In the genomic region with DNA sequence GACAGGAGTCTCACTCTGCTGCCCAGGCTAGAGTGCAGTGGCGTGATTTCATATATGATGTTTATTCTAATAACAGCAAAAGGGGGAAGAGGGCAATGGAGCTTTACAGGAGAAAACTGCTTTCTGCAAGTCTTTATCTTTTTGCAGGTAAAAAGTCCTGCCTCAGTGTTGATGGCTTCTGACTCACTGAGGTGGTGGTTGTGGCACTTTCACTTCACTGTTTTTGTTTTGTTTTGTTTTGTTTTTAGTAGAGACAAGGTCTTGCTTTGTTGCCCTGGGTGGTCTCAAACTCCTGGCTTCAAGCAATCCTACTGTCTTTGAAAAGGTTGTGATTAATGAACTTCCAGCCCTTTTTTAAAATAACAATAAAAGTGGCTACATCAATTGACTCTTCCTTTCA, we compare ENCODE assay signal across 27 cellular contexts.
"Had no signal": no experiment of that assay in that cellular context is flagged by ENCODE, and none has a peak within 500 bp of the region (broad histone marks: within the 10 kb centered on the region; RNA-seq: fewer than 3 reads in every experiment).

No MANE protein-coding gene starts in this region.

- H3K36me3 Mint-ChIP-seq: neural progenitor cell had no signal

- H3K4me3 ChIP-seq: esophagus muscularis mucosa, gastroesophageal sphincter, heart left ventricle, hepatocyte, left lung, neural progenitor cell, right lobe of liver, suprapubic skin, transverse colon, upper lobe of right lung, vagina had no signal

- H3K9me3 ChIP-seq: esophagus muscularis mucosa, gastroesophageal sphincter, right lobe of liver, transverse colon, upper lobe of right lung, vagina had no signal

- H3K4me1 Mint-ChIP-seq: nephron; stimulated activated naive CD8-positive, alpha-beta T cell treated with anti-CD3 and anti-CD28 coated beads, Interleukin-15, amount 100 ng/mL, for 72 hours had no signal

- H3K4me3 Mint-ChIP-seq: naive thymus-derived CD4-positive, alpha-beta T cell; nephron; neural progenitor cell; stimulated activated naive CD8-positive, alpha-beta T cell treated with anti-CD3 and anti-CD28 coated beads, Interleukin-15, amount 100 ng/mL, for 72 hours had no signal

- H3K27ac ChIP-seq: esophagus muscularis mucosa, foreskin keratinocyte, gastroesophageal sphincter, heart left ventricle, hepatocyte, left lung, neural progenitor cell, parathyroid adenoma, right lobe of liver, suprapubic skin, transverse colon, upper lobe of right lung, vagina had no signal

- H3K9ac ChIP-seq: neural progenitor cell, parathyroid adenoma had no signal

- H3K79me2 ChIP-seq: hepatocyte, parathyroid adenoma had no signal

- H3K4me1 ChIP-seq: esophagus muscularis mucosa, foreskin keratinocyte, gastroesophageal sphincter, heart left ventricle, left lung, neural progenitor cell, parathyroid adenoma, right lobe of liver, suprapubic skin, transverse colon, upper lobe of right lung, vagina had no signal

- H3K27me3 ChIP-seq: hepatocyte, left lung, neural progenitor cell, right lobe of liver, suprapubic skin, upper lobe of right lung, vagina had no signal

- DNase-seq: dermis blood vessel endothelial cell; effector memory CD4-positive, alpha-beta T cell; foreskin keratinocyte; heart left ventricle; left cardiac atrium; left lung; mesendoderm; midbrain; naive thymus-derived CD4-positive, alpha-beta T cell; right lobe of liver; small intestine; stimulated activated CD4-positive, alpha-beta T cell treated with anti-CD3 and anti-CD28 coated beads, Interleukin-15, amount 100 ng/mL, for 24 hours; stimulated activated CD4-positive, alpha-beta T cell treated with anti-CD3 and anti-CD28 coated beads, Interleukin-2, amount 100 ng/mL, for 48 hours; stimulated activated naive CD4-positive, alpha-beta T cell; stimulated activated naive CD8-positive, alpha-beta T cell treated with anti-CD3 and anti-CD28 coated beads, Interleukin-15, amount 100 ng/mL, for 72 hours; transverse colon; upper lobe of right lung had no signal

- H3K4me2 ChIP-seq: hepatocyte, neural progenitor cell had no signal

- FAIRE-seq: endothelial cell of umbilical vein, small intestine had no signal

- H3K36me3 ChIP-seq: esophagus muscularis mucosa, gastroesophageal sphincter, heart left ventricle, left lung, neural progenitor cell, right lobe of liver, suprapubic skin, transverse colon, upper lobe of right lung, vagina had no signal

- H2AFZ ChIP-seq: hepatocyte, neural progenitor cell, parathyroid adenoma had no signal

- H3K27me3 Mint-ChIP-seq: progenitor cell of endocrine pancreas; stimulated activated naive CD8-positive, alpha-beta T cell treated with anti-CD3 and anti-CD28 coated beads, Interleukin-15, amount 100 ng/mL, for 72 hours had no signal

- H3K27ac Mint-ChIP-seq: nephron; neural progenitor cell; progenitor cell of endocrine pancreas; stimulated activated naive CD8-positive, alpha-beta T cell treated with anti-CD3 and anti-CD28 coated beads, Interleukin-15, amount 100 ng/mL, for 72 hours had no signal
